In the genomic region with DNA sequence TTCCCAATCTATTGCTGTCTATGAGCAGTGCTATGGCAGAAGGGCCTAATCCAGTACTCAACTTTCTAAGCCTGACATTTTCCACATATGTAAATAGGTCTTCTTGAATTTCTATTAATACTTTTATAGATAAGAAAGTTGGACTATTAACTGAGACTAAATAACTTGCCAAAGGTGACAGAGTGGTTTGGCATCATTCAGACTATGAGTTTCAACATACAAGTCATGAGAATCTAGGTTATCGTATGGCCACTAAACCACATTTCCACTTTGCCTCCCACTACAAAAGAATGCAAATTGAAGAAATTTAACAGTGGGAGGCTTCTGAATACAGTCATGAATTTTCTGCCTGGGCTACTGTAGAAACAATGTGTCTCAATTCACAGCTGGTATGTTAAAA, we compare ENCODE assay signal across 19 cellular contexts.
DNase-seq lines count a peak whose midpoint lies in the region; ATAC-seq, FAIRE-seq and TF ChIP-seq lines count a peak whose summit lies in the region.
"Had no signal": no experiment of that assay in that cellular context is flagged by ENCODE, and none has a peak within 500 bp of the region (broad histone marks: within the 10 kb centered on the region; RNA-seq: fewer than 3 reads in every experiment).

No MANE protein-coding gene starts in this region.

- 71 to 76% methylated on average over 1 of the region's 1 CpG for WGBS in testis, 2 donors

- H3K4me3 Mint-ChIP-seq in astrocyte (ENCODE audit: unreplicated experiment): no peak overlapping the region
- H3K4me3 Mint-ChIP-seq: CD4-positive, alpha-beta T cell had no signal

- DNase-seq in Right ventricle myocardium inferior (ENCODE audit: missing footprints): no peak
- no peak for DNase-seq in right atrium auricular region (ENCODE audit: low spot score)
- peak; percentile 85 for DNase-seq in astrocyte (ENCODE audit: low read depth)
- peak; percentile 68 for DNase-seq in choroid plexus epithelial cell (ENCODE audit: low read depth)
- DNase-seq in testis: no peak
- no peak for DNase-seq in gastrocnemius medialis
- DNase-seq: AML-193; Caco-2; CD4-positive, alpha-beta T cell had no signal

- H3K4me1 ChIP-seq in right atrium auricular region: no peaks in the 10 kb centered on the region
- H3K4me1 ChIP-seq in astrocyte (ENCODE audit: insufficient read depth, low read length): peaks cover 5% of the 10 kb centered on the region
- no peaks in the 10 kb centered on the region for H3K4me1 ChIP-seq in testis
- H3K4me1 ChIP-seq in gastrocnemius medialis: no peaks in the 10 kb centered on the region
- H3K4me1 ChIP-seq: A549, Caco-2, HAP-1 had no signal

- in situ Hi-C loops in gastrocnemius medialis (cut with MboI; ENCODE audit: low sequenced_read_pairs in 4 of 4): no loop called here

- no peaks in the 10 kb centered on the region for H3K79me2 ChIP-seq in astrocyte (ENCODE audit: insufficient read depth, low read length)

- TF ChIP-seq CTCF in right atrium auricular region (IDR thresholded peaks at IDR 0.05): no peak
- TF ChIP-seq CTCF in astrocyte (IDR thresholded peaks at IDR 0.05; ENCODE audit: insufficient read depth, low read depth, low read length): no peak
- no peak for TF ChIP-seq CTCF in choroid plexus epithelial cell (conservative IDR thresholded peaks at IDR 0.05; ENCODE audit: low read depth, low read length)
- no peak for TF ChIP-seq CTCF in testis (IDR thresholded peaks at IDR 0.05)
- no peak for TF ChIP-seq CTCF in gastrocnemius medialis (IDR thresholded peaks at IDR 0.05 in 4 of 5, conservative IDR thresholded peaks at IDR 0.05 in 1 of 5)

- H3K4me2 ChIP-seq in astrocyte (ENCODE audit: low read length): no peak overlapping the region
- H3K4me2 ChIP-seq: A549 had no signal

- H3K27me3 Mint-ChIP-seq in astrocyte (ENCODE audit: low read depth, unreplicated experiment): peaks cover 7% of the 10 kb centered on the region
- H3K27me3 Mint-ChIP-seq: CD4-positive, alpha-beta T cell had no signal

- H3K4me1 Mint-ChIP-seq in astrocyte (ENCODE audit: low read depth, unreplicated experiment): no peaks in the 10 kb centered on the region

- no peaks in the 10 kb centered on the region for H3K9me3 ChIP-seq in right atrium auricular region
- no peaks in the 10 kb centered on the region for H3K9me3 ChIP-seq in astrocyte (ENCODE audit: insufficient read depth, low read depth, low read length)
- H3K9me3 ChIP-seq in testis: no peaks in the 10 kb centered on the region
- H3K9me3 ChIP-seq in gastrocnemius medialis: no peaks in the 10 kb centered on the region
- H3K9me3 ChIP-seq: A549, Caco-2, HAP-1 had no signal

- FAIRE-seq in astrocyte (lab: Jason Lieb, UNC): no peak
- FAIRE-seq: A549, D721Med, G401.6, GM12891, GM19239, H1 had no signal

- H3K9me3 Mint-ChIP-seq in astrocyte (ENCODE audit: unreplicated experiment): peaks cover 5% of the 10 kb centered on the region
- H3K9me3 Mint-ChIP-seq: CD4-positive, alpha-beta T cell had no signal

- ATAC-seq in Right ventricle myocardium inferior: peak; percentile 30
- ATAC-seq in gastrocnemius medialis: no peak
- no peak for ATAC-seq in HG02970 (IDR thresholded peaks at IDR 0.05; ENCODE audit: low FRiP score, unreplicated experiment)
- ATAC-seq: A549 had no signal

- H3K4me3 ChIP-seq in right atrium auricular region (no peak overlapping the region), astrocyte (ENCODE audit: insufficient read depth, low read depth, low read length) (no peak overlapping the region), choroid plexus epithelial cell (ENCODE audit: low read depth, low read length) (no peak overlapping the region), testis (no peak overlapping the region), gastrocnemius medialis (no peak overlapping the region)
- H3K4me3 ChIP-seq: A549, HAP-1 had no signal

- H2AFZ ChIP-seq in astrocyte (ENCODE audit: low read depth, low read length): no peak overlapping the region

- H3K27ac Mint-ChIP-seq in astrocyte (ENCODE audit: unreplicated experiment): no peak overlapping the region
- H3K27ac Mint-ChIP-seq: CD4-positive, alpha-beta T cell had no signal

- H3K27me3 ChIP-seq in right atrium auricular region: no peaks in the 10 kb centered on the region
- no peaks in the 10 kb centered on the region for H3K27me3 ChIP-seq in astrocyte (ENCODE audit: insufficient read depth, low read length)
- H3K27me3 ChIP-seq in testis: no peaks in the 10 kb centered on the region
- H3K27me3 ChIP-seq in gastrocnemius medialis: no peaks in the 10 kb centered on the region

- H3K36me3 ChIP-seq in right atrium auricular region (no peaks in the 10 kb centered on the region), astrocyte (ENCODE audit: insufficient read depth, low read length) (no peaks in the 10 kb centered on the region), testis (ENCODE audit: low read depth, missing control alignments) (no peaks in the 10 kb centered on the region), gastrocnemius medialis (no peaks in the 10 kb centered on the region)
- H3K36me3 ChIP-seq: HAP-1 had no signal

- intact Hi-C loops in Right ventricle myocardium inferior (cut with DNase I) (no loop called here), testis (cut with DNase I; ENCODE audit: low total_unique reads) (no loop called here), gastrocnemius medialis (cut with DNase I; ENCODE audit: low total_unique reads) (no loop called here)

- H3K9ac ChIP-seq in astrocyte (ENCODE audit: low read length): no peak overlapping the region

- H4K20me1 ChIP-seq in astrocyte (ENCODE audit: insufficient read depth, low read length): no peaks in the 10 kb centered on the region

- no peak overlapping the region for H3K27ac ChIP-seq in right atrium auricular region
- H3K27ac ChIP-seq in astrocyte (ENCODE audit: low read depth, low read length): no peak overlapping the region
- H3K27ac ChIP-seq in testis: no peak overlapping the region
- H3K27ac ChIP-seq in gastrocnemius medialis: no peak overlapping the region
- H3K27ac ChIP-seq: 22Rv1, A549, C4-2B had no signal

- no peaks in the 10 kb centered on the region for H3K36me3 Mint-ChIP-seq in astrocyte (ENCODE audit: low read depth, unreplicated experiment)

- no peak for TF ChIP-seq POLR2A in testis (IDR thresholded peaks at IDR 0.05)
- TF ChIP-seq POLR2A in gastrocnemius medialis (IDR thresholded peaks at IDR 0.05): no peak

Comparison
In these comparisons a context has a peak if more than half of its experiments do, and no peak if none do; other contexts are left out.
1. DNase-seq: peak in astrocyte (single experiment) and choroid plexus epithelial cell (single experiment); none in Right ventricle myocardium inferior (single experiment), right atrium auricular region (single experiment), testis (single experiment) and gastrocnemius medialis (0 of 2).